Comparison of ENCODE assay signal across 31 cellular contexts in the genomic region with DNA sequence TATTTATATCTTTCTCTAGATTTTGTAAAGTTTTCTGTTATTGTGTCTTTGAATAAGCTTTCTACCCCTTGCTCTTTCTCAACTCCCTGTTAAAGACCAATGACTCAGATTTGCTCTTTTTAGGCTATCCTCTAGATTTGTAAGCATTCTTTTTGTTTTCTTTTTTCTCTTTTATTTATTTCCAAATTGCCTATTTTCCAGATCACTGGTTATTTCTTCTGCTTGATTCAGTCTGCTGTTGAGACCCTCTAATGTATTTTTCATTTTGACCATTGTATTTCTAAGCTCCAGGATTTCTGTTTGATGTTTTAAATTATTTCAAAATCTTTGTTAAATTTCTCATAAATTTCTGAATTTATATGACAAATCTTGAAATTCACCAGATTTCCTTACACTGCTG.
"Had no signal": no experiment of that assay in that cellular context is flagged by ENCODE, and none has a peak within 500 bp of the region (broad histone marks: within the 10 kb centered on the region; RNA-seq: fewer than 3 reads in every experiment).

No MANE protein-coding gene starts in this region.

- H3K9me3 ChIP-seq: body of pancreas had no signal

- H3K4me3 ChIP-seq: adrenal gland, body of pancreas, esophagus squamous epithelium, gastroesophageal sphincter, heart right ventricle had no signal

- H3K4me1 ChIP-seq: adrenal gland, body of pancreas, esophagus squamous epithelium, gastroesophageal sphincter, heart right ventricle had no signal

- ATAC-seq: activated CD4-positive, CD25-positive, alpha-beta regulatory T cell treated with anti-CD3 and anti-CD28 coated beads, Interleukin-2, amount 50 U/mL, for 24 hours; activated CD8-positive, alpha-beta T cell treated with anti-CD3 and anti-CD28 coated beads for 36 hours; activated naive CD8-positive, alpha-beta T cell treated with anti-CD3 and anti-CD28 coated beads, Interleukin-2, amount 50 U/mL, for 24 hours; body of pancreas; effector memory CD8-positive, alpha-beta T cell; gastroesophageal sphincter; heart right ventricle; T-helper 17 cell had no signal

- DNase-seq: activated B cell treated with CpG ODN at 0.5 μM for 24 hours; activated CD4-positive, alpha-beta T cell treated with anti-CD3 and anti-CD28 coated beads for 48 hours; activated CD4-positive, alpha-beta T cell treated with anti-CD3 and anti-CD28 coated beads, Interleukin-2, amount 50 U/mL, for 1 hour; activated CD4-positive, alpha-beta T cell treated with anti-CD3 and anti-CD28 coated beads, Interleukin-2, amount 50 U/mL, for 48 hours; activated CD8-positive, alpha-beta memory T cell treated with anti-CD3 and anti-CD28 coated beads for 24 hours; activated CD8-positive, alpha-beta T cell treated with anti-CD3 and anti-CD28 coated beads for 36 hours; activated effector memory CD4-positive, alpha-beta T cell treated with anti-CD3 and anti-CD28 coated beads, Interleukin-2, amount 50 U/mL, for 16 hours; activated naive CD4-positive, alpha-beta T cell treated with anti-CD3 and anti-CD28 coated beads for 36 hours; activated naive CD8-positive, alpha-beta T cell treated with anti-CD3 and anti-CD28 coated beads for 36 hours; activated naive CD8-positive, alpha-beta T cell treated with anti-CD3 and anti-CD28 coated beads, Interleukin-2, amount 50 U/mL, for 24 hours; activated T-cell treated with anti-CD3 and anti-CD28 coated beads, Interleukin-2, amount 50 U/mL, for 48 hours; adrenal gland; amygdala; aorta; body of pancreas; central memory CD4-positive, alpha-beta T cell; cerebellar nuclear complex; cortex of kidney; dermis blood vessel endothelial cell; effector CD4-positive, alpha-beta T cell; effector memory CD8-positive, alpha-beta T cell; esophagus squamous epithelium; foreskin melanocyte; heart right ventricle; T-helper 1 cell; T-helper 17 cell; T1000; WERI-Rb-1 had no signal

- H3K27me3 ChIP-seq: adrenal gland, body of pancreas, esophagus squamous epithelium, gastroesophageal sphincter, heart right ventricle had no signal

- H3K27ac ChIP-seq: adrenal gland, body of pancreas, epithelial cell of prostate, esophagus squamous epithelium, gastroesophageal sphincter, heart right ventricle, WERI-Rb-1 had no signal

- H3K36me3 ChIP-seq: adrenal gland, esophagus squamous epithelium, gastroesophageal sphincter, heart right ventricle, WERI-Rb-1 had no signal
